Comparison of ENCODE assay signal across 7 cellular contexts in genomic region chr6:62150048-62150663, GRCh38.
A peak's percentile ranks its signal among the peaks of the same experiment; 100 is the strongest.
DNase-seq lines count a peak whose midpoint lies in the region; ATAC-seq and TF ChIP-seq lines count a peak whose summit lies in the region.

No MANE protein-coding gene starts in this region.

- intact Hi-C loops in spleen (cut with DNase I; ENCODE audit: low total_unique reads) = no loop called here

- no peak overlapping the region for H3K4me3 ChIP-seq in RWPE2 (ENCODE audit: severe bottlenecking)
- H3K4me3 ChIP-seq in fibroblast of pulmonary artery (replicated peaks; ENCODE audit: low read depth, low read length) = no peak overlapping the region
- no peak overlapping the region for H3K4me3 ChIP-seq in spleen

- TF ChIP-seq CTCF in RWPE2 (IDR thresholded peaks at IDR 0.05; ENCODE audit: poor library complexity, severe bottlenecking) = peak; percentile 81
- TF ChIP-seq CTCF in fibroblast of pulmonary artery (IDR thresholded peaks at IDR 0.05; ENCODE audit: low read length, missing control alignments) = peak; percentile 44
- TF ChIP-seq CTCF in spleen (IDR thresholded peaks at IDR 0.05 in 8 of 11, conservative IDR thresholded peaks at IDR 0.05 in 3 of 11) = peak; percentile 21 to 71 (median 59)

- no peak for TF ChIP-seq POLR2A in spleen (IDR thresholded peaks at IDR 0.05)

- H3K4me1 ChIP-seq in RWPE2 (ENCODE audit: insufficient read depth, poor library complexity, severe bottlenecking) (no peaks in the 10 kb centered on the region), spleen (peaks cover 0 to 5% (median 0%) of the 10 kb centered on the region in 6 donors)

- WGBS in spleen, 5 donors = 55 to 75% (median 65%) methylated on average over 3 of the region's 3 CpGs

- no peak overlapping the region for H3K27ac ChIP-seq in RWPE2 (ENCODE audit: poor library complexity, severe bottlenecking)
- H3K27ac ChIP-seq in spleen = no peak overlapping the region

- H3K27me3 ChIP-seq in RWPE2 (ENCODE audit: insufficient read depth, poor library complexity, severe bottlenecking) = no peaks in the 10 kb centered on the region
- no peaks in the 10 kb centered on the region for H3K27me3 ChIP-seq in spleen (replicated peaks in 1 of 7)

- H3K9me3 ChIP-seq in RWPE2 (ENCODE audit: severe bottlenecking) (no peaks in the 10 kb centered on the region), spleen (no peaks in the 10 kb centered on the region)

- no peaks in the 10 kb centered on the region for H3K36me3 ChIP-seq in RWPE2 (ENCODE audit: low read depth)
- H3K36me3 ChIP-seq in spleen = no peaks in the 10 kb centered on the region

- DNase-seq in GM04504 (ENCODE audit: low read depth) = peak; percentile 6
- DNase-seq in HS-5 (ENCODE audit: low read depth) = peak; percentile 61
- no peak for DNase-seq in RWPE2 (ENCODE audit: low spot score)
- peak; percentile 43 for DNase-seq in fibroblast of pulmonary artery (ENCODE audit: low read depth)
- DNase-seq in spleen = no peak
- no peak for DNase-seq in cortex of kidney (lab: John Stamatoyannopoulos, UW)

- ATAC-seq in GM21423 (IDR thresholded peaks at IDR 0.05; ENCODE audit: unreplicated experiment) = peak; percentile 77
- ATAC-seq in RWPE2 (ENCODE audit: low read depth) = peak; percentile 58

Comparison
In these comparisons a context has a peak if more than half of its experiments do, and no peak if none do; other contexts are left out.
1. DNase-seq: peak in GM04504 (single experiment), HS-5 (single experiment) and fibroblast of pulmonary artery (single experiment); none in RWPE2 (single experiment), spleen (single experiment) and cortex of kidney (single experiment).
2. Peak in every context shown above with its lines, with median percentiles within 50 percentile points of each other: CTCF ChIP-seq.